ENCODE assay signal across 8 cellular contexts in genomic region chr19:46745030-46745429, GRCh38. TPM values are rescaled to one million over a fixed set of nuclear protein-coding genes. Genes with fewer than 3 reads are reported as not detected.
DNase-seq lines count a peak whose midpoint lies in the region; ATAC-seq and TF ChIP-seq lines count a peak whose summit lies in the region.

No MANE protein-coding gene starts in this region.

- H3K27ac Mint-ChIP-seq in brain, result peak overlapping the region; percentile 91 to 98 (median 96)

- H3K9me3 ChIP-seq in lower lobe of right lung (no peaks in the 10 kb centered on the region), transverse colon (no peaks in the 10 kb centered on the region)

- WGBS in transverse colon (ENCODE audit: low coverage in 1 of 2), 2 donors, result 20 to 23% methylated on average over 1 to 8 of the region's 8 CpGs

- H3K4me1 ChIP-seq in lower lobe of right lung, result peaks cover 48% of the 10 kb centered on the region
- peaks cover 11 to 34% (median 19%) of the 10 kb centered on the region in 4 donors for H3K4me1 ChIP-seq in transverse colon

- TF ChIP-seq POLR2A in transverse colon (IDR thresholded peaks at IDR 0.05), result no peak

- peak overlapping the region; percentile 96 for H3K4me3 ChIP-seq in lower lobe of right lung
- peak overlapping the region; percentile 85 to 100 (median 96) for H3K4me3 ChIP-seq in transverse colon

- ATAC-seq in activated T-cell treated with anti-CD3 and anti-CD28 coated beads, Interleukin-2, amount 50 U/mL, for 4 hours, result no peak
- ATAC-seq in lower lobe of right lung (peak; percentile 4 to 31), GM19467 (IDR thresholded peaks at IDR 0.05; ENCODE audit: unreplicated experiment) (no peak)

- TF ChIP-seq CTCF in brain (conservative IDR thresholded peaks at IDR 0.05) (no peak), lower lobe of right lung (IDR thresholded peaks at IDR 0.05) (no peak), transverse colon (IDR thresholded peaks at IDR 0.05) (no peak)

- H3K9me3 Mint-ChIP-seq in activated T-cell treated with anti-CD3 and anti-CD28 coated beads, Interleukin-2, amount 50 U/mL, for 4 hours, result no peaks in the 10 kb centered on the region
- H3K9me3 Mint-ChIP-seq in brain, result no peaks in the 10 kb centered on the region

- intact Hi-C loops in lower lobe of right lung (cut with DNase I) (no loop called here), transverse colon (cut with DNase I; ENCODE audit: low total_unique reads) (loop anchor here (5.0 kb wide), 2 partner anchors 43 to 143 kb away; partner anchors contain the start of gene CALM3)

- no peak for TF ChIP-seq EP300 in transverse colon (IDR thresholded peaks at IDR 0.05; ENCODE audit: low read depth)

- H3K27me3 ChIP-seq in lower lobe of right lung (ENCODE audit: low read depth), result no peaks in the 10 kb centered on the region
- H3K27me3 ChIP-seq in transverse colon, result no peaks in the 10 kb centered on the region

- H3K36me3 Mint-ChIP-seq in activated T-cell treated with anti-CD3 and anti-CD28 coated beads, Interleukin-2, amount 50 U/mL, for 4 hours (ENCODE audit: insufficient read depth), result peaks cover 7% of the 10 kb centered on the region
- H3K36me3 Mint-ChIP-seq in brain, result peaks cover 38% of the 10 kb centered on the region

- H3K36me3 ChIP-seq in lower lobe of right lung (peaks cover 16% of the 10 kb centered on the region), transverse colon (no peaks in the 10 kb centered on the region)

- H3K4me3 Mint-ChIP-seq in activated T-cell treated with anti-CD3 and anti-CD28 coated beads, Interleukin-2, amount 50 U/mL, for 4 hours, result peak overlapping the region; percentile 94
- peak overlapping the region; percentile 89 to 98 (median 97) for H3K4me3 Mint-ChIP-seq in brain

- peaks cover 65% of the 10 kb centered on the region for H3K4me1 Mint-ChIP-seq in activated T-cell treated with anti-CD3 and anti-CD28 coated beads, Interleukin-2, amount 50 U/mL, for 4 hours (ENCODE audit: low read depth)
- H3K4me1 Mint-ChIP-seq in brain, result peaks cover 77% of the 10 kb centered on the region

- H3K27me3 Mint-ChIP-seq in activated T-cell treated with anti-CD3 and anti-CD28 coated beads, Interleukin-2, amount 50 U/mL, for 4 hours (ENCODE audit: low read depth), result no peaks in the 10 kb centered on the region
- H3K27me3 Mint-ChIP-seq in brain, result peaks cover 9% of the 10 kb centered on the region

- in situ Hi-C loops in transverse colon (cut with MboI; ENCODE audit: low pct_ligation_motif_present in 1 of 4, low pct_unique_long_range_greater_than_20kb in 1 of 4, low sequenced_read_pairs in 3 of 4), result no loop called here

- DNase-seq in activated T-cell treated with anti-CD3 and anti-CD28 coated beads, Interleukin-2, amount 50 U/mL, for 4 hours, result no peak
- DNase-seq in activated T-cell treated with anti-CD3 and anti-CD28 coated beads, Interleukin-2, amount 50 U/mL, for 48 hours, result no peak
- DNase-seq in lower lobe of right lung, result no peak
- DNase-seq in transverse colon, result no peak
- DNase-seq in NCI-H774 (lab: John Stamatoyannopoulos, UW), result no peak
- no peak for DNase-seq in hypothalamus (lab: John Stamatoyannopoulos, UW)

- H3K27ac ChIP-seq in lower lobe of right lung, result peak overlapping the region; percentile 88
- peak overlapping the region in 3 of 4 donors; percentile 93 to 96 (median 94) for H3K27ac ChIP-seq in transverse colon

RNA-seq across cellular contexts. Expression of gene FKRP, which starts 0.8 kb away (rescaled TPM):
- 10 to 100 TPM; 26.0 to 31.2 (median 28.9) TPM for total RNA-seq in activated T-cell treated with anti-CD3 and anti-CD28 coated beads, Interleukin-2, amount 50 U/mL, for 4 hours
- 9.0 TPM for polyA plus RNA-seq in brain (ENCODE audit: insufficient read depth, low read depth, low replicate concordance)
- total RNA-seq in lower lobe of right lung (13.2 TPM), transverse colon (10 to 100 TPM in 3 of 4 donors, 1 to 10 TPM in 1; 9.7 to 16.1 (median 11.8) TPM)

RNA-seq across cellular contexts. Expression of gene STRN4, which starts 1.2 kb away (rescaled TPM):
- total RNA-seq in activated T-cell treated with anti-CD3 and anti-CD28 coated beads, Interleukin-2, amount 50 U/mL, for 4 hours, result 10 to 100 TPM; 91.3 to 98.0 (median 96.7) TPM
- 104 TPM for polyA plus RNA-seq in brain (ENCODE audit: insufficient read depth, low read depth, low replicate concordance)
- 69.1 TPM for total RNA-seq in lower lobe of right lung
- 100 to 1,000 TPM in 3 of 4 donors, 10 to 100 TPM in 1; 81.6 to 306 (median 174) TPM for total RNA-seq in transverse colon

RNA-seq across cellular contexts. Expression of gene PRKD2, which starts 28.1 kb away (rescaled TPM):
- total RNA-seq in activated T-cell treated with anti-CD3 and anti-CD28 coated beads, Interleukin-2, amount 50 U/mL, for 4 hours, result 10 to 100 TPM; 45.3 to 59.8 (median 58.1) TPM
- 42.0 TPM for polyA plus RNA-seq in brain (ENCODE audit: insufficient read depth, low read depth, low replicate concordance)
- total RNA-seq in lower lobe of right lung (45.0 TPM), transverse colon (100 to 1,000 TPM in 1 of 4 donors, 10 to 100 TPM in 3; 40.1 to 201 (median 53.5) TPM)

RNA-seq across cellular contexts. Expression of gene SLC1A5, which starts 43.4 kb away (rescaled TPM):
- 100 to 1,000 TPM; 349 to 439 (median 369) TPM for total RNA-seq in activated T-cell treated with anti-CD3 and anti-CD28 coated beads, Interleukin-2, amount 50 U/mL, for 4 hours
- 175 TPM for polyA plus RNA-seq in brain (ENCODE audit: insufficient read depth, low read depth, low replicate concordance)
- total RNA-seq in lower lobe of right lung, result 120 TPM
- 100 to 1,000 TPM in 1 of 4 donors, 10 to 100 TPM in 3; 19.8 to 104 (median 91.4) TPM for total RNA-seq in transverse colon

Comparison
In these comparisons a context has a peak if more than half of its experiments do, and no peak if none do; other contexts are left out.
1. ATAC-seq: peak in lower lobe of right lung (2 of 2); none in activated T-cell treated with anti-CD3 and anti-CD28 coated beads, Interleukin-2, amount 50 U/mL, for 4 hours (0 of 2) and GM19467 (single experiment).